Comparison of ENCODE assay signal across 1 cellular context in genomic region chr17:81575836-81576235, GRCh38.
TF ChIP-seq lines count a peak whose summit lies in the region.

No MANE protein-coding gene starts in this region.

TF ChIP-seq in endothelial cell of umbilical vein, 7 proteins besides CTCF, POLR2A, EP300 and RAD21:
- no peak for TF ChIP-seq FOS (IDR thresholded peaks at IDR 0.05; ENCODE audit: borderline replicate concordance, insufficient read depth, low read length)
- no peak for TF ChIP-seq POLR2AphosphoS5 (IDR thresholded peaks at IDR 0.05; ENCODE audit: insufficient read depth, low read depth, low read length)
- no peak for TF ChIP-seq MYC (IDR thresholded peaks at IDR 0.05; ENCODE audit: low read depth, low read length)
- no peak for TF ChIP-seq GATA2 (IDR thresholded peaks at IDR 0.05; ENCODE audit: insufficient read depth, insufficient read length, low read depth, low read length)
- no peak for TF ChIP-seq JUN (IDR thresholded peaks at IDR 0.05; ENCODE audit: borderline replicate concordance, insufficient read depth, insufficient read length, low read depth)
- no peak for TF ChIP-seq MAX (IDR thresholded peaks at IDR 0.05; ENCODE audit: insufficient read depth, insufficient read length)
- no peak for TF ChIP-seq EZH2 (IDR thresholded peaks at IDR 0.05; ENCODE audit: borderline replicate concordance, low read depth, low read length, severe bottlenecking)
TF ChIP-seq in endothelial cell of umbilical vein: peak in this region for 0.
